8 cellular contexts compared by ENCODE assay signal in genomic region chr21:42063578-42064521, GRCh38. TPM values are rescaled to one million over a fixed set of nuclear protein-coding genes. Genes with fewer than 3 reads are reported as not detected.
DNase-seq lines count a peak whose midpoint lies in the region; ATAC-seq and TF ChIP-seq lines count a peak whose summit lies in the region.

No MANE protein-coding gene starts in this region.

- H3K4me1 ChIP-seq in NT2/D1 (ENCODE audit: insufficient read depth, insufficient read length): peaks cover 47% of the 10 kb centered on the region
- H3K4me1 ChIP-seq in mucosa of stomach (ENCODE audit: control insufficient read depth, insufficient read depth, low read length): peaks cover 37% of the 10 kb centered on the region

- intact Hi-C loops in CD14-positive monocyte (cut with micrococcal nuclease): loop anchor here (1.0 to 10.0 kb wide), 4 partner anchors 16 to 53 kb away; partner anchors contain the start of gene ZBTB21 (in 1 of the 2)
- intact Hi-C loops in activated T-helper 1 cell treated with anti-CD3 and anti-CD28 coated beads, Interleukin-12 subunit alpha, Interleukin-12 subunit beta, Interleukin-2, Interleukin-4 antibody, amounts not matched to agents 30 ng/mL and 10 ng/mL and 1 ng/mL, durations not matched to agents 14 hours and 24 hours and 36 hours (cut with micrococcal nuclease): loop anchor here (5.0 kb wide), 3 partner anchors 43 to 187 kb away; partner anchors contain the start of gene PRDM15

- H3K9me3 ChIP-seq in NT2/D1 (ENCODE audit: insufficient read depth, low read length): no peaks in the 10 kb centered on the region
- H3K9me3 ChIP-seq in mucosa of stomach (ENCODE audit: control insufficient read depth, low read length): no peaks in the 10 kb centered on the region

- ATAC-seq in GM19351 (IDR thresholded peaks at IDR 0.05; ENCODE audit: unreplicated experiment) (peak; percentile 37), HG02610 (IDR thresholded peaks at IDR 0.05; ENCODE audit: unreplicated experiment) (no peak)

- peak overlapping the region; percentile 67 to 85 for H3K4me3 Mint-ChIP-seq in CD14-positive monocyte
- peak overlapping the region; percentile 68 for H3K4me3 Mint-ChIP-seq in activated T-helper 1 cell treated with anti-CD3 and anti-CD28 coated beads, Interleukin-12 subunit alpha, Interleukin-12 subunit beta, Interleukin-2, Interleukin-4 antibody, amounts not matched to agents 30 ng/mL and 10 ng/mL and 1 ng/mL, durations not matched to agents 14 hours and 24 hours and 36 hours

- H3K9me3 Mint-ChIP-seq in CD14-positive monocyte: no peaks in the 10 kb centered on the region
- no peaks in the 10 kb centered on the region for H3K9me3 Mint-ChIP-seq in activated T-helper 1 cell treated with anti-CD3 and anti-CD28 coated beads, Interleukin-12 subunit alpha, Interleukin-12 subunit beta, Interleukin-2, Interleukin-4 antibody, amounts not matched to agents 30 ng/mL and 10 ng/mL and 1 ng/mL, durations not matched to agents 14 hours and 24 hours and 36 hours

- H3K27me3 Mint-ChIP-seq in CD14-positive monocyte (ENCODE audit: low read depth in 3 of 3): peaks cover 0 to 1% (median 0%) of the 10 kb centered on the region in 3 donors
- H3K27me3 Mint-ChIP-seq in activated T-helper 1 cell treated with anti-CD3 and anti-CD28 coated beads, Interleukin-12 subunit alpha, Interleukin-12 subunit beta, Interleukin-2, Interleukin-4 antibody, amounts not matched to agents 30 ng/mL and 10 ng/mL and 1 ng/mL, durations not matched to agents 14 hours and 24 hours and 36 hours (ENCODE audit: insufficient read depth): peaks cover 5% of the 10 kb centered on the region

- H3K4me3 ChIP-seq in NT2/D1 (ENCODE audit: insufficient read length, low read depth) (no peak overlapping the region), mucosa of stomach (ENCODE audit: low read length) (peak overlapping the region; percentile 7)

- H3K27me3 ChIP-seq in NT2/D1 (ENCODE audit: insufficient read depth, insufficient read length) (peaks cover 7% of the 10 kb centered on the region), mucosa of stomach (ENCODE audit: control insufficient read depth, insufficient read depth, low read length) (no peaks in the 10 kb centered on the region)

- H3K36me3 Mint-ChIP-seq in CD14-positive monocyte: no peaks in the 10 kb centered on the region
- H3K36me3 Mint-ChIP-seq in activated T-helper 1 cell treated with anti-CD3 and anti-CD28 coated beads, Interleukin-12 subunit alpha, Interleukin-12 subunit beta, Interleukin-2, Interleukin-4 antibody, amounts not matched to agents 30 ng/mL and 10 ng/mL and 1 ng/mL, durations not matched to agents 14 hours and 24 hours and 36 hours (ENCODE audit: low read depth): no peaks in the 10 kb centered on the region

- TF ChIP-seq CTCF in CD14-positive monocyte (IDR thresholded peaks at IDR 0.05): no peak

- no peaks in the 10 kb centered on the region for H3K36me3 ChIP-seq in NT2/D1 (ENCODE audit: insufficient read depth, insufficient read length, low read length)
- no peaks in the 10 kb centered on the region for H3K36me3 ChIP-seq in mucosa of stomach (ENCODE audit: control insufficient read depth, insufficient read depth, low read length)

- peaks cover 61% of the 10 kb centered on the region for H3K4me1 Mint-ChIP-seq in CD14-positive monocyte
- H3K4me1 Mint-ChIP-seq in activated T-helper 1 cell treated with anti-CD3 and anti-CD28 coated beads, Interleukin-12 subunit alpha, Interleukin-12 subunit beta, Interleukin-2, Interleukin-4 antibody, amounts not matched to agents 30 ng/mL and 10 ng/mL and 1 ng/mL, durations not matched to agents 14 hours and 24 hours and 36 hours (ENCODE audit: low read depth): peaks cover 40% of the 10 kb centered on the region

- peak; percentile 72 for DNase-seq in CD14-positive monocyte (ENCODE audit: low spot score)
- DNase-seq in NT2/D1 (ENCODE audit: low read depth, low spot score): no peak
- peak; percentile 29 for DNase-seq in activated T-helper 1 cell treated with anti-CD3 and anti-CD28 coated beads, Interleukin-12 subunit alpha, Interleukin-12 subunit beta, Interleukin-2, Interleukin-4 antibody, amounts not matched to agents 30 ng/mL and 10 ng/mL and 1 ng/mL, durations not matched to agents 14 hours and 24 hours and 36 hours (ENCODE audit: low spot score)
- DNase-seq in epidermal melanocyte (ENCODE audit: insufficient read length, low spot score): no peak
- no peak for DNase-seq in NCI-H2171 (lab: John Stamatoyannopoulos, UW)

- peak overlapping the region; percentile 92 to 97 (median 94) for H3K27ac Mint-ChIP-seq in CD14-positive monocyte
- peak overlapping the region; percentile 75 for H3K27ac Mint-ChIP-seq in activated T-helper 1 cell treated with anti-CD3 and anti-CD28 coated beads, Interleukin-12 subunit alpha, Interleukin-12 subunit beta, Interleukin-2, Interleukin-4 antibody, amounts not matched to agents 30 ng/mL and 10 ng/mL and 1 ng/mL, durations not matched to agents 14 hours and 24 hours and 36 hours

- peak overlapping the region; percentile 39 for H3K9ac ChIP-seq in NT2/D1 (ENCODE audit: insufficient read length, low read depth)
- H3K9ac ChIP-seq in mucosa of stomach (ENCODE audit: low read length): peak overlapping the region; percentile 25

RNA-seq across cellular contexts. Expression of gene UMODL1, which starts 7.3 kb away (rescaled TPM):
- not detected for polyA plus RNA-seq in CD14-positive monocyte
- total RNA-seq in activated T-helper 1 cell treated with anti-CD3 and anti-CD28 coated beads, Interleukin-12 subunit alpha, Interleukin-12 subunit beta, Interleukin-2, Interleukin-4 antibody, amounts not matched to agents 30 ng/mL and 10 ng/mL and 1 ng/mL, durations not matched to agents 14 hours and 24 hours and 36 hours: not detected in 2 replicates

RNA-seq across cellular contexts. Expression of gene ZBTB21, which starts 53.7 kb away (rescaled TPM):
- polyA plus RNA-seq in CD14-positive monocyte: 1 to 10 TPM; 4.7 to 7.2 TPM
- 31.8 and 33.8 TPM in 2 replicates for total RNA-seq in activated T-helper 1 cell treated with anti-CD3 and anti-CD28 coated beads, Interleukin-12 subunit alpha, Interleukin-12 subunit beta, Interleukin-2, Interleukin-4 antibody, amounts not matched to agents 30 ng/mL and 10 ng/mL and 1 ng/mL, durations not matched to agents 14 hours and 24 hours and 36 hours

Comparison
In these comparisons a context has a peak if more than half of its experiments do, and no peak if none do; other contexts are left out.
1. DNase-seq: peak in CD14-positive monocyte (single experiment) and activated T-helper 1 cell treated with anti-CD3 and anti-CD28 coated beads, Interleukin-12 subunit alpha, Interleukin-12 subunit beta, Interleukin-2, Interleukin-4 antibody, amounts not matched to agents 30 ng/mL and 10 ng/mL and 1 ng/mL, durations not matched to agents 14 hours and 24 hours and 36 hours (single experiment); none in NT2/D1 (single experiment), epidermal melanocyte (single experiment) and NCI-H2171 (single experiment).